1 cellular context compared by ENCODE assay signal in the genomic region with DNA sequence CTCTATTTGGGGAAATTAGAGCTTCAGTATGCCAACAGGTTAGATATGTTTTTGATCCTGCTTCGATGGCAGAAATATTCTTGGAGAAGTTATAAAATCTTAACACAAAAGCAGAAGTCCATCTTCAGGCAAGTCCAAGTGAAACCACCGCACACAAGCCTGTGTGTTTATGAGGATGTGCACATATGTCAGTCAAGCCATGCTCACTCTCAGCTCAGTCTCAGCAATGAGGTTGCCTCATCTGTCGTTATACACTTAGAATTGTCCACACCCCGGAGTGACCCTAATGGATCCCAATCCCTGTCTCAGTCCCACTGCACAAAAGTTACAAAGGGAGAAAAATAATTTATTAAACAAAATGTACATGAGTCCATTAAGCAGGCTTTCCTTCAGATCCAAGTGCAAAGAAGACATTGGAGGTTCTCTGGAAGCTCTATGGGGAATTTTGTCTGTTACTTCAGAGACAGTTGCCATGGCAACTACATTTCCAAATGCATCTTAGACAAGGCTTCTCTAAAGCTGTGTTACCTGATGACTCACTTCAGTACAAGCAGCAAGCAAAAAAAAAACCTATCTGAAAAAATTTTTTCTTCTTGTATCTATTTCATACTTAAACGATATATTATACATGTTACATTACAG.
TF ChIP-seq lines count a peak whose summit lies in the region.

No MANE protein-coding gene starts in this region.

TF ChIP-seq in IMR-90, 13 proteins besides CTCF, POLR2A, EP300 and RAD21:
- no peak for TF ChIP-seq MXI1 (IDR thresholded peaks at IDR 0.05; ENCODE audit: borderline replicate concordance, low read depth, low read length)
- no peak for TF ChIP-seq NFE2L2 (IDR thresholded peaks at IDR 0.05; ENCODE audit: low read depth, low read length)
